In genomic region chr4:147362868-147363440, GRCh38 we compare ENCODE assay signal across 12 cellular contexts.
A peak's percentile ranks its signal among the peaks of the same experiment; 100 is the strongest.
DNase-seq lines count a peak whose midpoint lies in the region; ATAC-seq, FAIRE-seq and TF ChIP-seq lines count a peak whose summit lies in the region.
"Had no signal": no experiment of that assay in that cellular context is flagged by ENCODE, and none has a peak within 500 bp of the region (broad histone marks: within the 10 kb centered on the region; RNA-seq: fewer than 3 reads in every experiment).

No MANE protein-coding gene starts in this region.

- no peak for ATAC-seq in GM21447 (IDR thresholded peaks at IDR 0.05; ENCODE audit: unreplicated experiment)
- ATAC-seq in HG02884 (IDR thresholded peaks at IDR 0.05; ENCODE audit: unreplicated experiment), result no peak
- no peak for ATAC-seq in T-helper 17 cell
- ATAC-seq: CD8-positive, alpha-beta T cell had no signal

- H3K27ac ChIP-seq in kidney (ENCODE audit: low read depth in 2 of 2, low read length in 2 of 2) (peak overlapping the region; percentile 25 to 71), small intestine (ENCODE audit: low read depth in 1 of 2, low read length in 1 of 2) (peak overlapping the region; percentile 95 to 97)

- no peaks in the 10 kb centered on the region for H3K36me3 ChIP-seq in kidney (ENCODE audit: control insufficient read depth in 1 of 2, insufficient read depth in 2 of 2, low read length in 2 of 2)
- H3K36me3 ChIP-seq in small intestine (ENCODE audit: control insufficient read depth in 2 of 2, insufficient read depth in 2 of 2, low read length in 2 of 2), result no peaks in the 10 kb centered on the region

- 23 to 36% (median 29%) methylated on average over 4 of the region's 4 CpGs for WGBS in small intestine, 3 donors

- no peak for FAIRE-seq in kidney (lab: Jason Lieb, UNC)
- FAIRE-seq in small intestine (lab: Jason Lieb, UNC), result no peak
- FAIRE-seq: GM18507 had no signal

- DNase-seq in HCEC 1CT, result peak; percentile 34
- no peak for DNase-seq in chondrocyte (ENCODE audit: low spot score)
- DNase-seq in kidney, result peak; percentile 92
- DNase-seq in small intestine, result peak; percentile 40
- no peak for DNase-seq in NCI-H226
- no peak for DNase-seq in T-helper 17 cell
- DNase-seq: CD8-positive, alpha-beta T cell; NCI-H2029 treated with DMSO at 0.1 percent for 48 hours had no signal

- H3K9ac ChIP-seq in kidney (ENCODE audit: low read length in 2 of 2), result no peak overlapping the region

- no peaks in the 10 kb centered on the region for H3K27me3 ChIP-seq in small intestine (ENCODE audit: control insufficient read depth in 2 of 2, insufficient read depth in 2 of 2, low read length in 2 of 2)

- H3K27me3 Mint-ChIP-seq in chondrocyte (ENCODE audit: low read depth), result no peaks in the 10 kb centered on the region
- no peaks in the 10 kb centered on the region for H3K27me3 Mint-ChIP-seq in T-helper 17 cell
- H3K27me3 Mint-ChIP-seq: dendritic cell treated with granulocyte-macrophage colony-stimulating factor and Interleukin-4, amounts not matched to agents 40 ng/mL and 50 ng/mL, for 4 days had no signal

- H3K27ac Mint-ChIP-seq in chondrocyte (ENCODE audit: unreplicated experiment) (peak overlapping the region; percentile 93), T-helper 17 cell (no peak overlapping the region)
- H3K27ac Mint-ChIP-seq: CD8-positive, alpha-beta T cell; dendritic cell treated with granulocyte-macrophage colony-stimulating factor and Interleukin-4, amounts not matched to agents 40 ng/mL and 50 ng/mL, for 4 days had no signal

- intact Hi-C loops in kidney (cut with DNase I), result no loop called here

- H3K9me3 ChIP-seq in kidney (ENCODE audit: control insufficient read depth in 1 of 2, low read length in 2 of 2) (no peaks in the 10 kb centered on the region), small intestine (ENCODE audit: control insufficient read depth, low read depth) (no peaks in the 10 kb centered on the region), T-helper 17 cell (ENCODE audit: control insufficient read depth, low read length, poor library complexity, severe bottlenecking) (no peaks in the 10 kb centered on the region)

- H3K4me3 ChIP-seq in kidney (ENCODE audit: low read length in 2 of 2) (no peak overlapping the region), small intestine (ENCODE audit: low read depth in 1 of 2, low read length in 2 of 2) (no peak overlapping the region)

- H3K36me3 Mint-ChIP-seq in chondrocyte (ENCODE audit: low read depth), result no peaks in the 10 kb centered on the region
- no peaks in the 10 kb centered on the region for H3K36me3 Mint-ChIP-seq in T-helper 17 cell (ENCODE audit: low read depth)
- H3K36me3 Mint-ChIP-seq: CD8-positive, alpha-beta T cell had no signal

- peaks cover 74% of the 10 kb centered on the region for H3K4me1 Mint-ChIP-seq in chondrocyte (ENCODE audit: low read depth)
- no peaks in the 10 kb centered on the region for H3K4me1 Mint-ChIP-seq in T-helper 17 cell

- H3K9me3 Mint-ChIP-seq in chondrocyte (ENCODE audit: low read depth), result peaks cover 5% of the 10 kb centered on the region
- H3K9me3 Mint-ChIP-seq: CD8-positive, alpha-beta T cell had no signal

- H3K4me1 ChIP-seq in kidney (ENCODE audit: control insufficient read depth in 1 of 2, insufficient read depth in 1 of 2, low read depth in 1 of 2, low read length in 2 of 2) (no peaks in the 10 kb centered on the region), small intestine (ENCODE audit: control insufficient read depth in 2 of 2, insufficient read depth in 1 of 2, low read depth in 1 of 2, low read length in 1 of 2) (peaks cover 6 to 14% of the 10 kb centered on the region in 2 donors)

- TF ChIP-seq CTCF in chondrocyte (IDR thresholded peaks at IDR 0.05) (no peak), kidney (IDR thresholded peaks at IDR 0.05; ENCODE audit: borderline replicate concordance, extremely low read depth, insufficient read depth) (no peak)

- H3K4me3 Mint-ChIP-seq in chondrocyte (ENCODE audit: unreplicated experiment), result no peak overlapping the region
- H3K4me3 Mint-ChIP-seq in T-helper 17 cell, result no peak overlapping the region
- H3K4me3 Mint-ChIP-seq: CD8-positive, alpha-beta T cell; dendritic cell treated with granulocyte-macrophage colony-stimulating factor and Interleukin-4, amounts not matched to agents 40 ng/mL and 50 ng/mL, for 4 days had no signal

Comparison
In these comparisons a context has a peak if more than half of its experiments do, and no peak if none do; other contexts are left out.
1. DNase-seq: peak in HCEC 1CT (single experiment), kidney (single experiment) and small intestine (single experiment); none in chondrocyte (single experiment), NCI-H226 (single experiment) and T-helper 17 cell (0 of 3).